ENCODE assay signal across 8 cellular contexts in genomic region chr15:43777293-43777819, GRCh38. TPM values are rescaled to one million over a fixed set of nuclear protein-coding genes. Genes with fewer than 3 reads are reported as not detected.
DNase-seq lines count a peak whose midpoint lies in the region; ATAC-seq, FAIRE-seq and TF ChIP-seq lines count a peak whose summit lies in the region.

No MANE protein-coding gene starts in this region.

- peak overlapping the region; percentile 91 to 94 for H3K27ac Mint-ChIP-seq in activated naive CD4-positive, alpha-beta T cell treated with anti-CD3 and anti-CD28 coated beads, Interleukin-2, amount 50 U/mL, for 72 hours
- peak overlapping the region; percentile 79 for H3K27ac Mint-ChIP-seq in progenitor cell of endocrine pancreas

- H3K4me3 ChIP-seq in MG63 (peak overlapping the region; percentile 64), cardiac muscle cell (peak overlapping the region; percentile 38), urinary bladder (ENCODE audit: low read depth, low read length) (peak overlapping the region; percentile 55)

- no peak for FAIRE-seq in H54 (lab: Jason Lieb, UNC)

- peaks cover 11% of the 10 kb centered on the region for H3K27me3 Mint-ChIP-seq in progenitor cell of endocrine pancreas

- no peaks in the 10 kb centered on the region for H3K9me3 Mint-ChIP-seq in activated naive CD4-positive, alpha-beta T cell treated with anti-CD3 and anti-CD28 coated beads, Interleukin-2, amount 50 U/mL, for 72 hours
- no peaks in the 10 kb centered on the region for H3K9me3 Mint-ChIP-seq in progenitor cell of endocrine pancreas (ENCODE audit: low read depth)

- WGBS in urinary bladder = under 1% methylated on average over 28 of the region's 28 CpGs

- H3K36me3 ChIP-seq in MG63 = peaks cover 24% of the 10 kb centered on the region
- H3K36me3 ChIP-seq in cardiac muscle cell = peaks cover 10% of the 10 kb centered on the region
- H3K36me3 ChIP-seq in urinary bladder (ENCODE audit: insufficient read depth) = peaks cover 4% of the 10 kb centered on the region

- ATAC-seq in SK-N-SH treated with all-trans-retinoic acid at 6 μM for 48 hours = peak; percentile 83
- ATAC-seq in activated naive CD4-positive, alpha-beta T cell treated with anti-CD3 and anti-CD28 coated beads, Interleukin-2, amount 50 U/mL, for 72 hours = peak; percentile 85 to 90

- peak; percentile 65 for TF ChIP-seq CTCF in cardiac muscle cell (IDR thresholded peaks at IDR 0.05; ENCODE audit: low read depth, low read length)
- TF ChIP-seq CTCF in progenitor cell of endocrine pancreas (IDR thresholded peaks at IDR 0.05; ENCODE audit: unreplicated experiment) = peak; percentile 71

- peak; percentile 81 for DNase-seq in ELF-1 (ENCODE audit: low read depth, low spot score)
- peak; percentile 65 for DNase-seq in H54 (ENCODE audit: insufficient read length, low spot score)
- peak; percentile 85 for DNase-seq in MG63
- peak; percentile 85 to 92 for DNase-seq in activated naive CD4-positive, alpha-beta T cell treated with anti-CD3 and anti-CD28 coated beads, Interleukin-2, amount 50 U/mL, for 72 hours (ENCODE audit: low spot score in 2 of 2)
- peak; percentile 75 to 79 for DNase-seq in cardiac muscle cell (ENCODE audit: low read depth in 1 of 2, low spot score in 1 of 2)
- peak; percentile 38 for DNase-seq in progenitor cell of endocrine pancreas (ENCODE audit: low spot score, unreplicated experiment)

- peaks cover 2% of the 10 kb centered on the region for H3K4me1 Mint-ChIP-seq in progenitor cell of endocrine pancreas (ENCODE audit: low read depth)

- TF ChIP-seq POLR2A in H54 (IDR thresholded peaks at IDR 0.05; ENCODE audit: low read depth, low read length) = 0 out of 2 replicates have a peak, but pooled peaks have one; percentile 9

- H3K4me1 ChIP-seq in cardiac muscle cell (ENCODE audit: low read depth) (no peaks in the 10 kb centered on the region), urinary bladder (ENCODE audit: insufficient read depth) (no peaks in the 10 kb centered on the region)

- no peak overlapping the region for H3K27ac ChIP-seq in cardiac muscle cell
- peak overlapping the region; percentile 40 for H3K27ac ChIP-seq in urinary bladder (ENCODE audit: low read depth)

- H3K4me3 Mint-ChIP-seq in progenitor cell of endocrine pancreas (ENCODE audit: low read depth) = peak overlapping the region; percentile 77

- H3K27me3 ChIP-seq in MG63 (no peaks in the 10 kb centered on the region), cardiac muscle cell (no peaks in the 10 kb centered on the region)

- peaks cover 0 to under 1% of the 10 kb centered on the region in 2 donors for H3K36me3 Mint-ChIP-seq in activated naive CD4-positive, alpha-beta T cell treated with anti-CD3 and anti-CD28 coated beads, Interleukin-2, amount 50 U/mL, for 72 hours
- peaks cover 6% of the 10 kb centered on the region for H3K36me3 Mint-ChIP-seq in progenitor cell of endocrine pancreas (ENCODE audit: insufficient read depth)

- H3K9me3 ChIP-seq in MG63 (no peaks in the 10 kb centered on the region), cardiac muscle cell (ENCODE audit: low read depth) (no peaks in the 10 kb centered on the region)

TF ChIP-seq in SK-N-SH treated with all-trans-retinoic acid at 6 μM for 48 hours, 23 proteins besides CTCF, POLR2A, EP300 and RAD21:
- TF ChIP-seq ZFP3 (CRISPR knock-in tag; IDR thresholded peaks at IDR 0.05) = no peak
- no peak for TF ChIP-seq POU6F1 (CRISPR knock-in tag; IDR thresholded peaks at IDR 0.05; ENCODE audit: borderline replicate concordance, low read depth)
- no peak for TF ChIP-seq SNAI2 (CRISPR knock-in tag; IDR thresholded peaks at IDR 0.05)
- no peak for TF ChIP-seq TCF4 (CRISPR knock-in tag; IDR thresholded peaks at IDR 0.05; ENCODE audit: borderline replicate concordance)
- TF ChIP-seq GLIS3 (CRISPR knock-in tag; IDR thresholded peaks at IDR 0.05) = no peak
- TF ChIP-seq PATZ1 (CRISPR knock-in tag; IDR thresholded peaks at IDR 0.05; ENCODE audit: borderline replicate concordance) = no peak
- TF ChIP-seq ZNF8 (CRISPR knock-in tag; IDR thresholded peaks at IDR 0.05) = no peak
- TF ChIP-seq ZFP30 (CRISPR knock-in tag; IDR thresholded peaks at IDR 0.05) = no peak
- no peak for TF ChIP-seq ARNTL (CRISPR knock-in tag; IDR thresholded peaks at IDR 0.05; ENCODE audit: borderline replicate concordance, low read depth)

RNA-seq across cellular contexts. Expression of gene ELL3, which starts 0.6 kb away (rescaled TPM):
- 5.6 TPM in 1 of 2 replicates, not detected in the other for total RNA-seq in MG63 (2014; rRNA removed; shearing (Covaris generic); ENCODE audit: low replicate concordance)
- 1 to 10 TPM; 4.5 to 9.3 TPM for total RNA-seq in activated naive CD4-positive, alpha-beta T cell treated with anti-CD3 and anti-CD28 coated beads, Interleukin-2, amount 50 U/mL, for 72 hours
- total RNA-seq in cardiac muscle cell (2.6 and 4.3 TPM in 2 replicates), progenitor cell of endocrine pancreas (2.1 and 3.8 TPM in 2 replicates), urinary bladder (5.4 TPM)
- polyA plus RNA-seq in cardiac muscle cell (4.6 TPM in 1 of 2 replicates, not detected in the other), urinary bladder (4.1 TPM)

RNA-seq across cellular contexts. Expression of gene SERF2, which starts 14.8 kb away (rescaled TPM):
- 272 and 1,334 TPM in 2 replicates for total RNA-seq in MG63 (2014; rRNA removed; shearing (Covaris generic); ENCODE audit: low replicate concordance)
- 100 to 1,000 TPM; 714 to 722 TPM for total RNA-seq in activated naive CD4-positive, alpha-beta T cell treated with anti-CD3 and anti-CD28 coated beads, Interleukin-2, amount 50 U/mL, for 72 hours
- 865 and 1,079 TPM in 2 replicates for total RNA-seq in cardiac muscle cell
- polyA plus RNA-seq in cardiac muscle cell = 1,545 and 1,638 TPM in 2 replicates
- 597 and 612 TPM in 2 replicates for total RNA-seq in progenitor cell of endocrine pancreas
- 248 TPM for total RNA-seq in urinary bladder
- 1,227 TPM for polyA plus RNA-seq in urinary bladder

RNA-seq across cellular contexts. Expression of gene SERINC4, which starts 22.7 kb away (rescaled TPM):
- total RNA-seq in MG63 (2014; rRNA removed; shearing (Covaris generic); ENCODE audit: low replicate concordance) = not detected in 2 replicates
- under 1 TPM; 0.31 to 0.61 TPM for total RNA-seq in activated naive CD4-positive, alpha-beta T cell treated with anti-CD3 and anti-CD28 coated beads, Interleukin-2, amount 50 U/mL, for 72 hours
- total RNA-seq in cardiac muscle cell (0.21 and 0.71 TPM in 2 replicates), progenitor cell of endocrine pancreas (0.33 and 0.36 TPM in 2 replicates), urinary bladder (not detected)
- polyA plus RNA-seq in cardiac muscle cell (0.35 and 0.44 TPM in 2 replicates), urinary bladder (0.61 TPM)

RNA-seq across cellular contexts. Expression of gene HYPK, which starts 23.0 kb away (rescaled TPM):
- total RNA-seq in MG63 (2014; rRNA removed; shearing (Covaris generic); ENCODE audit: low replicate concordance) = 7.9 and 9.6 TPM in 2 replicates
- total RNA-seq in activated naive CD4-positive, alpha-beta T cell treated with anti-CD3 and anti-CD28 coated beads, Interleukin-2, amount 50 U/mL, for 72 hours = 10 to 100 TPM; 11.6 to 35.2 TPM
- total RNA-seq in cardiac muscle cell = 17.2 TPM in 2 replicates
- polyA plus RNA-seq in cardiac muscle cell = 12.8 and 16.5 TPM in 2 replicates
- 14.6 and 20.0 TPM in 2 replicates for total RNA-seq in progenitor cell of endocrine pancreas
- 5.3 TPM for total RNA-seq in urinary bladder
- polyA plus RNA-seq in urinary bladder = 11.9 TPM

RNA-seq across cellular contexts. Expression of gene PDIA3, which starts 31.1 kb away (rescaled TPM):
- total RNA-seq in MG63 (2014; rRNA removed; shearing (Covaris generic); ENCODE audit: low replicate concordance) = 441 and 532 TPM in 2 replicates
- 100 to 1,000 TPM; 144 to 224 TPM for total RNA-seq in activated naive CD4-positive, alpha-beta T cell treated with anti-CD3 and anti-CD28 coated beads, Interleukin-2, amount 50 U/mL, for 72 hours
- total RNA-seq in cardiac muscle cell (97.9 and 155 TPM in 2 replicates), progenitor cell of endocrine pancreas (520 and 525 TPM in 2 replicates), urinary bladder (167 TPM)
- polyA plus RNA-seq in cardiac muscle cell (532 and 932 TPM in 2 replicates), urinary bladder (159 TPM)

Comparison
In these comparisons a context has a peak if more than half of its experiments do, and no peak if none do; other contexts are left out.
1. DNase-seq: peak in every context shown above with its lines; median percentile 88 in activated naive CD4-positive, alpha-beta T cell treated with anti-CD3 and anti-CD28 coated beads, Interleukin-2, amount 50 U/mL, for 72 hours; 85 in MG63; 81 in ELF-1; 77 in cardiac muscle cell; 65 in H54; 38 in progenitor cell of endocrine pancreas.